Comparison of ENCODE assay signal across 17 cellular contexts in genomic region chr5:168530751-168531150, GRCh38. TPM values are rescaled to one million over a fixed set of nuclear protein-coding genes. Genes with fewer than 3 reads are reported as not detected.
DNase-seq lines count a peak whose midpoint lies in the region; ATAC-seq and TF ChIP-seq lines count a peak whose summit lies in the region.
"Had no signal": no experiment of that assay in that cellular context is flagged by ENCODE, and none has a peak within 500 bp of the region (broad histone marks: within the 10 kb centered on the region; RNA-seq: fewer than 3 reads in every experiment).

No MANE protein-coding gene starts in this region.

- peak overlapping the region; percentile 31 for H3K4me3 Mint-ChIP-seq in activated naive CD4-positive, alpha-beta T cell treated with anti-CD3 and anti-CD28 coated beads for 36 hours
- H3K4me3 Mint-ChIP-seq in immature natural killer cell: peak overlapping the region in 3 of 5 donors; percentile 64 to 72 (median 71)
- peak overlapping the region; percentile 59 for H3K4me3 Mint-ChIP-seq in stimulated activated effector memory CD8-positive, alpha-beta T cell treated with anti-CD3 and anti-CD28 coated beads, Interleukin-12 subunit alpha, Interleukin-12 subunit beta, amount 100 ng/mL, for 72 hours

- no peaks in the 10 kb centered on the region for H4K20me1 ChIP-seq in PC-3 (ENCODE audit: low read length)

- H3K27ac Mint-ChIP-seq in activated naive CD4-positive, alpha-beta T cell treated with anti-CD3 and anti-CD28 coated beads for 36 hours: no peak overlapping the region
- no peak overlapping the region for H3K27ac Mint-ChIP-seq in immature natural killer cell
- H3K27ac Mint-ChIP-seq in stimulated activated effector memory CD8-positive, alpha-beta T cell treated with anti-CD3 and anti-CD28 coated beads, Interleukin-12 subunit alpha, Interleukin-12 subunit beta, amount 100 ng/mL, for 72 hours: no peak overlapping the region

- H3K9me3 Mint-ChIP-seq in activated naive CD4-positive, alpha-beta T cell treated with anti-CD3 and anti-CD28 coated beads for 36 hours: no peaks in the 10 kb centered on the region
- H3K9me3 Mint-ChIP-seq in immature natural killer cell: peaks cover 0 to 2% (median 0%) of the 10 kb centered on the region in 6 donors
- no peaks in the 10 kb centered on the region for H3K9me3 Mint-ChIP-seq in stimulated activated effector memory CD8-positive, alpha-beta T cell treated with anti-CD3 and anti-CD28 coated beads, Interleukin-12 subunit alpha, Interleukin-12 subunit beta, amount 100 ng/mL, for 72 hours

- BruUV-seq in PC-3 (replicated peaks; lab: Mats Ljungman, UMichigan): no TSS peak

- DNase-seq in activated naive CD4-positive, alpha-beta T cell treated with anti-CD3 and anti-CD28 coated beads for 36 hours: no peak
- DNase-seq in activated naive CD4-positive, alpha-beta T cell (lab: John Stamatoyannopoulos, UW): no peak
- DNase-seq in PC-3: peak; percentile 4
- no peak for DNase-seq in immature natural killer cell
- DNase-seq in stimulated activated effector memory CD8-positive, alpha-beta T cell treated with anti-CD3 and anti-CD28 coated beads, Interleukin-12 subunit alpha, Interleukin-12 subunit beta, amount 100 ng/mL, for 72 hours (ENCODE audit: low spot score in 2 of 2): no peak
- no peak for DNase-seq in NCI-H446 (lab: John Stamatoyannopoulos, UW)
- no peak for DNase-seq in D341Med (ENCODE audit: low spot score)
- no peak for DNase-seq in retina
- DNase-seq: activated T-cell treated with anti-CD3 and anti-CD28 coated beads for 4 hours, amniotic stem cell, MG63, NCI-H187, NCI-H510A, SIG-M5, uterus had no signal

- H3F3A ChIP-seq in PC-3 (ENCODE audit: low read length, unreplicated experiment): no peaks in the 10 kb centered on the region

- H3K9me3 ChIP-seq in PC-3 (ENCODE audit: low read length): no peaks in the 10 kb centered on the region
- H3K9me3 ChIP-seq: gastroesophageal sphincter, MG63, uterus had no signal

- H3K4me3 ChIP-seq in PC-3 (ENCODE audit: low read length): no peak overlapping the region
- H3K4me3 ChIP-seq: gastroesophageal sphincter, MG63, uterus had no signal

- H3K27me3 Mint-ChIP-seq in activated naive CD4-positive, alpha-beta T cell treated with anti-CD3 and anti-CD28 coated beads for 36 hours (ENCODE audit: low read depth): peaks cover 43% of the 10 kb centered on the region
- H3K27me3 Mint-ChIP-seq in immature natural killer cell (ENCODE audit: low read depth in 3 of 3): peaks cover 12 to 18% (median 18%) of the 10 kb centered on the region in 3 donors

- H3K4me2 ChIP-seq in PC-3 (ENCODE audit: low read length): no peak overlapping the region

- peaks cover 12% of the 10 kb centered on the region for H3K4me1 Mint-ChIP-seq in activated naive CD4-positive, alpha-beta T cell treated with anti-CD3 and anti-CD28 coated beads for 36 hours (ENCODE audit: low read depth)
- peaks cover 14 to 21% of the 10 kb centered on the region in 2 donors for H3K4me1 Mint-ChIP-seq in immature natural killer cell
- peaks cover 15% of the 10 kb centered on the region for H3K4me1 Mint-ChIP-seq in stimulated activated effector memory CD8-positive, alpha-beta T cell treated with anti-CD3 and anti-CD28 coated beads, Interleukin-12 subunit alpha, Interleukin-12 subunit beta, amount 100 ng/mL, for 72 hours

- POLR2A ChIA-PET in PC-3 (lab: Charles Lee; ENCODE audit: unreplicated experiment): no interaction called here

- H3K9me2 ChIP-seq in PC-3 (replicated peaks; ENCODE audit: low read length): no peaks in the 10 kb centered on the region

- H3K79me2 ChIP-seq in PC-3 (ENCODE audit: low read length): no peaks in the 10 kb centered on the region

- H3K9ac ChIP-seq in PC-3 (ENCODE audit: low read length): no peak overlapping the region

- no peak for ATAC-seq in PC-3
- ATAC-seq in stimulated activated effector memory CD8-positive, alpha-beta T cell treated with anti-CD3 and anti-CD28 coated beads, Interleukin-12 subunit alpha, Interleukin-12 subunit beta, amount 100 ng/mL, for 72 hours: no peak
- ATAC-seq: gastroesophageal sphincter had no signal

- TF ChIP-seq CTCF in PC-3 (conservative IDR thresholded peaks at IDR 0.05; ENCODE audit: low read depth, low read length): no peak

- no peaks in the 10 kb centered on the region for H3K27me3 ChIP-seq in PC-3 (ENCODE audit: low read length)
- H3K27me3 ChIP-seq: MG63 had no signal

- H3K36me3 Mint-ChIP-seq in activated naive CD4-positive, alpha-beta T cell treated with anti-CD3 and anti-CD28 coated beads for 36 hours (ENCODE audit: low read depth): peaks cover 5% of the 10 kb centered on the region
- peaks cover 0 to 7% (median 0%) of the 10 kb centered on the region in 3 donors for H3K36me3 Mint-ChIP-seq in immature natural killer cell
- H3K36me3 Mint-ChIP-seq in stimulated activated effector memory CD8-positive, alpha-beta T cell treated with anti-CD3 and anti-CD28 coated beads, Interleukin-12 subunit alpha, Interleukin-12 subunit beta, amount 100 ng/mL, for 72 hours: no peaks in the 10 kb centered on the region

- no peaks in the 10 kb centered on the region for H3K4me1 ChIP-seq in PC-3 (ENCODE audit: insufficient read depth, low read length)
- H3K4me1 ChIP-seq: uterus had no signal

- H2AFZ ChIP-seq in PC-3 (ENCODE audit: low read length): no peak overlapping the region

- no peaks in the 10 kb centered on the region for H3K36me3 ChIP-seq in PC-3 (ENCODE audit: low read depth, low read length)
- H3K36me3 ChIP-seq: gastroesophageal sphincter, MG63, uterus had no signal

- no peak overlapping the region for H3K27ac ChIP-seq in PC-3 (ENCODE audit: low read length)
- H3K27ac ChIP-seq: gastroesophageal sphincter, uterus had no signal

- CTCF ChIA-PET in activated naive CD4-positive, alpha-beta T cell treated with anti-CD3 and anti-CD28 coated beads for 36 hours (lab: Charles Lee): no interaction called here
- CTCF ChIA-PET in PC-3 (lab: Charles Lee): no interaction called here

- intact Hi-C loops in activated naive CD4-positive, alpha-beta T cell treated with anti-CD3 and anti-CD28 coated beads for 36 hours (cut with micrococcal nuclease): no loop called here
- intact Hi-C loops in PC-3 (cut with micrococcal nuclease): no loop called here

RNA-seq across cellular contexts. Expression of gene FBLL1, which starts 1.6 kb away (rescaled TPM):
- under 1 TPM in 1 of 2 experiments, not detected in 1; 0.21 TPM for total RNA-seq in activated naive CD4-positive, alpha-beta T cell treated with anti-CD3 and anti-CD28 coated beads for 36 hours
- total RNA-seq in PC-3 (2014; rRNA removed): 0.07 TPM in 1 of 2 replicates, not detected in the other
- not detected for polyA plus RNA-seq in immature natural killer cell
- total RNA-seq: H4 had no signal

RNA-seq across cellular contexts. Expression of gene RARS1, which starts 44.5 kb away (rescaled TPM):
- total RNA-seq in activated naive CD4-positive, alpha-beta T cell treated with anti-CD3 and anti-CD28 coated beads for 36 hours: 10 to 100 TPM; 80.9 to 84.0 TPM
- 63.6 and 78.1 TPM in 2 replicates for total RNA-seq in PC-3 (2014; rRNA removed)
- polyA plus RNA-seq in immature natural killer cell: 10 to 100 TPM in 2 of 3 donors, 1 to 10 TPM in 1; 9.7 to 18.8 (median 16.9) TPM

RNA-seq across cellular contexts. Expression of gene PANK3, which starts 48.4 kb away (rescaled TPM):
- total RNA-seq in activated naive CD4-positive, alpha-beta T cell treated with anti-CD3 and anti-CD28 coated beads for 36 hours: 10 to 100 TPM; 44.9 to 45.1 TPM
- total RNA-seq in PC-3 (2014; rRNA removed): 21.5 and 22.7 TPM in 2 replicates
- polyA plus RNA-seq in immature natural killer cell: 10 to 100 TPM in 1 of 3 donors, 1 to 10 TPM in 2; 4.6 to 13.1 (median 7.1) TPM
